ENCODE assay signal across 10 cellular contexts in genomic region chr13:40981949-40982348, GRCh38. TPM values are rescaled to one million over a fixed set of nuclear protein-coding genes. Genes with fewer than 3 reads are reported as not detected.
DNase-seq lines count a peak whose midpoint lies in the region; ATAC-seq and TF ChIP-seq lines count a peak whose summit lies in the region.
"Had no signal": no experiment of that assay in that cellular context is flagged by ENCODE, and none has a peak within 500 bp of the region (broad histone marks: within the 10 kb centered on the region; RNA-seq: fewer than 3 reads in every experiment).

No MANE protein-coding gene starts in this region.

- no peak for ATAC-seq in gastrocnemius medialis
- no peak for ATAC-seq in GM19324 (IDR thresholded peaks at IDR 0.05; ENCODE audit: low FRiP score, unreplicated experiment)
- ATAC-seq: WTC11 had no signal

- H3K36me3 ChIP-seq in endocrine pancreas (ENCODE audit: control insufficient read depth, insufficient read depth, low read length) (no peaks in the 10 kb centered on the region), gastrocnemius medialis (no peaks in the 10 kb centered on the region)

- DNase-seq in OCI-M1 (lab: John Stamatoyannopoulos, UW) (peak; percentile 59), gastrocnemius medialis (no peak), cortex of kidney (lab: John Stamatoyannopoulos, UW) (no peak), NCI-H1105 treated with DMSO at 0.1 percent for 48 hours (lab: John Stamatoyannopoulos, UW) (no peak), NCI-H82 treated with DMSO at 0.1 percent for 48 hours (lab: John Stamatoyannopoulos, UW; ENCODE audit: unreplicated experiment) (no peak)
- DNase-seq: NCI-H524 treated with DMSO at 0.1 percent for 48 hours had no signal

- TF ChIP-seq CTCF in gastrocnemius medialis (IDR thresholded peaks at IDR 0.05 in 4 of 5, conservative IDR thresholded peaks at IDR 0.05 in 1 of 5) = no peak

- H3K9me3 ChIP-seq in endocrine pancreas (ENCODE audit: control insufficient read depth, low read length) = no peaks in the 10 kb centered on the region
- H3K9me3 ChIP-seq in gastrocnemius medialis = no peaks in the 10 kb centered on the region

- H3K4me3 ChIP-seq in GM08714 (ENCODE audit: low read length) (peak overlapping the region; percentile 65), endocrine pancreas (ENCODE audit: control insufficient read depth, insufficient read depth, low read length) (peak overlapping the region; percentile 91), gastrocnemius medialis (peak overlapping the region; percentile 21 to 44 (median 34))

- H3K27ac ChIP-seq in gastrocnemius medialis = peak overlapping the region; percentile 70 to 79 (median 74)

- H3K9ac ChIP-seq in endocrine pancreas (ENCODE audit: control insufficient read depth, insufficient read depth, low read length) = no peak overlapping the region

- peaks cover 45% of the 10 kb centered on the region for H3K4me1 ChIP-seq in endocrine pancreas (ENCODE audit: control insufficient read depth, insufficient read depth, low read length)
- H3K4me1 ChIP-seq in gastrocnemius medialis = peaks cover 64 to 75% of the 10 kb centered on the region in 2 donors

- H3K27me3 ChIP-seq in endocrine pancreas (ENCODE audit: control insufficient read depth, insufficient read depth, low read length) (no peaks in the 10 kb centered on the region), gastrocnemius medialis (no peaks in the 10 kb centered on the region)

- in situ Hi-C loops in gastrocnemius medialis (cut with MboI; ENCODE audit: low sequenced_read_pairs in 4 of 4) = no loop called here

- no peak for TF ChIP-seq POLR2A in gastrocnemius medialis (IDR thresholded peaks at IDR 0.05)

- intact Hi-C loops in gastrocnemius medialis (cut with DNase I; ENCODE audit: low total_unique reads) = loop anchor here (5.0 kb wide), 1 partner anchor 35 kb away; the partner anchor contains the start of gene ELF1

RNA-seq across cellular contexts. Expression of gene ELF1, which starts 37.2 kb away (rescaled TPM):
- 10 to 100 TPM; 24.8 to 48.7 (median 33.7) TPM for total RNA-seq in gastrocnemius medialis

Comparison
In these comparisons a context has a peak if more than half of its experiments do, and no peak if none do; other contexts are left out.
1. H3K4me3 ChIP-seq: peak in every context shown above with its lines; median percentile 91 in endocrine pancreas; 65 in GM08714; 34 in gastrocnemius medialis.